23 cellular contexts compared by ENCODE assay signal in the genomic region with DNA sequence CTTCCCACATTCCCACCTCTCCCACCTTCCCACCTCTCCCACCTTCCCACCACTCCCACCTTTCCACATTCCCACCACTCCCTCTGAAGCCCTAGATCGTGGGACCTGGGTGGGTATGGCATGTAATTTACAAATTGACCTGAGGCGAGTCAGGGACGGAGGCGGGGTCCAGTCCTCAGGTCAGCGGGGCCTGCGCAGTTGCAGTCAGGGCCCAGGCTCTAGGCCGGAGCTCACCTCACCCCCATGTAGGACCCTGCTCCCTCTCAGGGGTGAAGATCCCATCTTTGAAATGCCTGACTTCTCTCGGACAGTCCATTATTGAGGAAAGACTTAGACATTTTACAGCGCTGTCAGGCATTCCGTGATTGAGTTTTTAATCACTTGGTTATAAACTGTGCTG. TPM values are rescaled to one million over a fixed set of nuclear protein-coding genes. Genes with fewer than 3 reads are reported as not detected.
DNase-seq lines count a peak whose midpoint lies in the region; ATAC-seq and TF ChIP-seq lines count a peak whose summit lies in the region.
"Had no signal": no experiment of that assay in that cellular context is flagged by ENCODE, and none has a peak within 500 bp of the region (broad histone marks: within the 10 kb centered on the region; RNA-seq: fewer than 3 reads in every experiment).

No MANE protein-coding gene starts in this region.

- intact Hi-C loops in Caco-2 (cut with micrococcal nuclease; ENCODE audit: unreplicated experiment): no loop called here

- H2AK5ac ChIP-seq in neuronal stem cell (ENCODE audit: low read depth, low read length): no peak overlapping the region
- no peak overlapping the region for H2AK5ac ChIP-seq in trophoblast cell (ENCODE audit: low read length)

- peak; percentile 4 for DNase-seq in EH (ENCODE audit: low read depth)
- DNase-seq in neuronal stem cell (ENCODE audit: low spot score): no peak
- no peak for DNase-seq in thoracic aorta (ENCODE audit: low spot score)
- no peak for DNase-seq in Ammon's horn (ENCODE audit: low spot score)
- no peak for DNase-seq in trophoblast cell
- DNase-seq in Caco-2: no peak
- DNase-seq: CD4-positive, alpha-beta T cell; COR-L47; DMS 273 treated with DMSO at 0.1 percent for 48 hours; DMS79 treated with DMSO at 0.1 percent for 48 hours; Kasumi-1; NCI-H1048; NCI-H1417 treated with DMSO at 0.1 percent for 48 hours; NCI-H187; NCI-H446; NCI-H526 treated with DMSO at 0.1 percent for 48 hours; PC-3; SHP77 had no signal

- peaks cover 0 to 9% of the 10 kb centered on the region in 2 donors for H3K9me3 ChIP-seq in neuronal stem cell (replicated peaks in 1 of 2; ENCODE audit: control insufficient read depth in 2 of 2, insufficient read depth in 1 of 2, low read depth in 1 of 2, low read length in 2 of 2)
- no peaks in the 10 kb centered on the region for H3K9me3 ChIP-seq in thoracic aorta
- H3K9me3 ChIP-seq in trophoblast cell (ENCODE audit: insufficient read depth, low read depth, low read length): peaks cover 12% of the 10 kb centered on the region
- no peaks in the 10 kb centered on the region; the same call in 1 of the 2 replicates for H3K9me3 ChIP-seq in Caco-2
- H3K9me3 ChIP-seq: BLaER1 had no signal

- H2AFZ ChIP-seq in neuronal stem cell (ENCODE audit: low read length): no peak overlapping the region
- no peak overlapping the region for H2AFZ ChIP-seq in trophoblast cell (ENCODE audit: insufficient read depth, low read length, poor library complexity)

- H4K91ac ChIP-seq in neuronal stem cell (ENCODE audit: low read depth, low read length, poor library complexity): no peak overlapping the region
- no peak overlapping the region for H4K91ac ChIP-seq in trophoblast cell (ENCODE audit: low read depth, low read length)

- no peak overlapping the region for H3K27ac ChIP-seq in neuronal stem cell (replicated peaks; ENCODE audit: low read length)
- peak overlapping the region; percentile 7 to 20 for H3K27ac ChIP-seq in thoracic aorta
- no peak overlapping the region for H3K27ac ChIP-seq in trophoblast cell (ENCODE audit: low read depth, low read length)
- H3K27ac ChIP-seq: BLaER1 had no signal

- no peak overlapping the region for H3K27ac Mint-ChIP-seq in Caco-2 (ENCODE audit: unreplicated experiment)
- H3K27ac Mint-ChIP-seq: CD4-positive, alpha-beta T cell had no signal

- ATAC-seq in GM18868 (IDR thresholded peaks at IDR 0.05; ENCODE audit: unreplicated experiment): peak; percentile 40
- no peak for ATAC-seq in thoracic aorta (ENCODE audit: insufficient number of reproducible peaks, low FRiP score, low read depth)
- ATAC-seq: GM12878, HCT116, PC-3 had no signal

- H3K9ac ChIP-seq in neuronal stem cell (ENCODE audit: low read depth, low read length, poor library complexity): no peak overlapping the region
- no peak overlapping the region for H3K9ac ChIP-seq in trophoblast cell (ENCODE audit: low read length)
- H3K9ac ChIP-seq: BLaER1 had no signal

- H4K8ac ChIP-seq in neuronal stem cell (ENCODE audit: low read depth, low read length) (no peak overlapping the region), trophoblast cell (ENCODE audit: low read depth, low read length) (no peak overlapping the region)

- no peak overlapping the region for H2BK5ac ChIP-seq in neuronal stem cell (ENCODE audit: low read length)
- no peak overlapping the region for H2BK5ac ChIP-seq in trophoblast cell (ENCODE audit: low read depth, low read length, poor library complexity)

- BruUV-seq in Caco-2 (replicated peaks; lab: Mats Ljungman, UMichigan): no TSS peak

- POLR2A ChIA-PET in Caco-2 (lab: Charles Lee): no interaction called here

- H2BK12ac ChIP-seq in neuronal stem cell (ENCODE audit: low read length): no peak overlapping the region
- H2BK12ac ChIP-seq in trophoblast cell (ENCODE audit: low read length): no peak overlapping the region

- TF ChIP-seq CTCF in thoracic aorta (IDR thresholded peaks at IDR 0.05) (no peak), Caco-2 (IDR thresholded peaks at IDR 0.05; ENCODE audit: insufficient read depth in 1 of 2, low read depth in 1 of 2, low read length in 1 of 2, severe bottlenecking in 1 of 2, unreplicated experiment in 1 of 2) (no peak)

- H3K4me1 Mint-ChIP-seq in Caco-2 (ENCODE audit: low read depth, unreplicated experiment): no peaks in the 10 kb centered on the region

- H3K14ac ChIP-seq in neuronal stem cell (ENCODE audit: low read length): no peak overlapping the region
- no peak overlapping the region for H3K14ac ChIP-seq in trophoblast cell (ENCODE audit: low read length)

- H3K23ac ChIP-seq in neuronal stem cell (ENCODE audit: low read depth, low read length, poor library complexity) (no peak overlapping the region), trophoblast cell (ENCODE audit: low read length) (no peak overlapping the region)

- H3K18ac ChIP-seq in neuronal stem cell (ENCODE audit: low read length) (peak overlapping the region; percentile 62), trophoblast cell (ENCODE audit: low read length) (no peak overlapping the region)

- H3K27me3 Mint-ChIP-seq in Caco-2 (ENCODE audit: insufficient read depth, unreplicated experiment): no peaks in the 10 kb centered on the region

- no peak overlapping the region for H4K12ac ChIP-seq in trophoblast cell (ENCODE audit: low read depth, low read length)

- no peak overlapping the region for H3K4me3 ChIP-seq in neuronal stem cell (ENCODE audit: low read length in 2 of 2)
- H3K4me3 ChIP-seq in thoracic aorta: no peak overlapping the region
- no peak overlapping the region for H3K4me3 ChIP-seq in trophoblast cell (ENCODE audit: low read depth, low read length)
- H3K4me3 ChIP-seq in Caco-2 (ENCODE audit: low read depth, low read length): no peak overlapping the region
- H3K4me3 ChIP-seq: BLaER1, GM12878 had no signal

- CTCF ChIA-PET in Caco-2 (lab: Charles Lee): no interaction called here

- no peak overlapping the region for H2BK120ac ChIP-seq in neuronal stem cell (ENCODE audit: low read depth, low read length)
- no peak overlapping the region for H2BK120ac ChIP-seq in trophoblast cell (ENCODE audit: insufficient read depth, low read length, poor library complexity)

- H3K4me2 ChIP-seq in neuronal stem cell (ENCODE audit: insufficient read depth, low read length, poor library complexity, severe bottlenecking): no peak overlapping the region
- no peak overlapping the region for H3K4me2 ChIP-seq in trophoblast cell (ENCODE audit: low read length)
- H3K4me2 ChIP-seq: BLaER1 had no signal

- H3K4ac ChIP-seq in neuronal stem cell (ENCODE audit: low read length): no peak overlapping the region
- no peak overlapping the region for H3K4ac ChIP-seq in trophoblast cell (ENCODE audit: low read depth, low read length)

- H3K4me1 ChIP-seq in neuronal stem cell (ENCODE audit: control insufficient read depth in 2 of 2, insufficient read depth in 1 of 2, low read depth in 1 of 2, low read length in 2 of 2) (peaks cover 0 to 3% of the 10 kb centered on the region in 2 donors), thoracic aorta (ENCODE audit: control insufficient read depth in 1 of 2, low read depth in 2 of 2) (peaks cover 14 to 40% of the 10 kb centered on the region in 2 donors), trophoblast cell (ENCODE audit: control insufficient read depth in 1 of 2, insufficient read depth in 2 of 2, low read length in 2 of 2) (no peaks in the 10 kb centered on the region), Caco-2 (peaks cover 9% of the 10 kb centered on the region; the same call in 1 of the 2 replicates)
- H3K4me1 ChIP-seq: BLaER1 had no signal

- H3K4me3 Mint-ChIP-seq in Caco-2 (ENCODE audit: unreplicated experiment): no peak overlapping the region
- H3K4me3 Mint-ChIP-seq: CD4-positive, alpha-beta T cell had no signal

- H3K9me3 Mint-ChIP-seq in Caco-2 (ENCODE audit: unreplicated experiment): peaks cover 10% of the 10 kb centered on the region
- H3K9me3 Mint-ChIP-seq: CD4-positive, alpha-beta T cell had no signal

- H3K79me1 ChIP-seq in neuronal stem cell (ENCODE audit: low read depth, low read length): no peaks in the 10 kb centered on the region
- H3K79me1 ChIP-seq in trophoblast cell (ENCODE audit: low read length): no peaks in the 10 kb centered on the region

- no peaks in the 10 kb centered on the region for H3K79me2 ChIP-seq in trophoblast cell (ENCODE audit: control insufficient read depth, insufficient read depth, low read length, poor library complexity)

- no peak overlapping the region for H2BK15ac ChIP-seq in neuronal stem cell (ENCODE audit: low read length)

- H3K27me3 ChIP-seq in neuronal stem cell (ENCODE audit: control insufficient read depth in 3 of 3, insufficient read depth in 3 of 3, low read depth in 1 of 3, low read length in 3 of 3) (no peaks in the 10 kb centered on the region), thoracic aorta (replicated peaks; ENCODE audit: insufficient read depth) (no peaks in the 10 kb centered on the region), trophoblast cell (ENCODE audit: insufficient read depth, low read length) (no peaks in the 10 kb centered on the region), Caco-2 (replicated peaks; ENCODE audit: control insufficient read depth, insufficient read depth, low read length) (no peaks in the 10 kb centered on the region)
- H3K27me3 ChIP-seq: BLaER1 had no signal

- peaks cover 6% of the 10 kb centered on the region for H3K36me3 Mint-ChIP-seq in Caco-2 (ENCODE audit: insufficient read depth, unreplicated experiment)

- WGBS in neuronal stem cell (ENCODE audit: extremely low coverage in 2 of 2, insufficient read length in 2 of 2, insufficient replicate concordance in 1 of 2), 2 donors: no CpG with 5 or more reads among the region's 10 CpGs
- no CpG with 5 or more reads among the region's 10 CpGs for WGBS in trophoblast cell (ENCODE audit: extremely low coverage, insufficient coverage, insufficient read length)

- H3K36me3 ChIP-seq in neuronal stem cell (replicated peaks in 1 of 2; ENCODE audit: control insufficient read depth in 2 of 2, insufficient read depth in 2 of 2, low read length in 2 of 2) (peaks cover 0 to 6% of the 10 kb centered on the region in 2 donors), thoracic aorta (peaks cover 47% of the 10 kb centered on the region), trophoblast cell (ENCODE audit: control insufficient read depth in 1 of 2, insufficient read depth in 2 of 2, low read length in 2 of 2) (no peaks in the 10 kb centered on the region), Caco-2 (ENCODE audit: control insufficient read depth, insufficient read depth, low read length) (no peaks in the 10 kb centered on the region)
- H3K36me3 ChIP-seq: BLaER1 had no signal

RNA-seq across cellular contexts. Expression of a gene that starts 10.5 kb away (rescaled TPM):
- polyA plus RNA-seq in neuronal stem cell (2013, experiment 1 of 2): 0.14 TPM
- polyA plus RNA-seq in neuronal stem cell (2013, experiment 2 of 2): 0.14 TPM
- 100 to 1,000 TPM; 673 to 817 TPM for total RNA-seq in thoracic aorta
- polyA plus RNA-seq in trophoblast cell (2013): 0.12 and 0.24 TPM in 2 replicates
- 0.07 TPM in 1 of 2 replicates, not detected in the other for total RNA-seq in Caco-2 (2022)
- total RNA-seq: CD4-positive, alpha-beta T cell; MCF 10A; PC-3 had no signal

Comparison
In these comparisons a context has a peak if more than half of its experiments do, and no peak if none do; other contexts are left out.
1. H3K27ac ChIP-seq: peak in thoracic aorta (2 of 2); none in neuronal stem cell (single experiment) and trophoblast cell (single experiment).
2. RNA of a gene that starts 10.5 kb away (total RNA-seq): 673 to 817 TPM in thoracic aorta; 0.07 TPM in Caco-2; every median in the first group is over 100 times any median in the second.